9 cellular contexts compared by ENCODE assay signal in the genomic region with DNA sequence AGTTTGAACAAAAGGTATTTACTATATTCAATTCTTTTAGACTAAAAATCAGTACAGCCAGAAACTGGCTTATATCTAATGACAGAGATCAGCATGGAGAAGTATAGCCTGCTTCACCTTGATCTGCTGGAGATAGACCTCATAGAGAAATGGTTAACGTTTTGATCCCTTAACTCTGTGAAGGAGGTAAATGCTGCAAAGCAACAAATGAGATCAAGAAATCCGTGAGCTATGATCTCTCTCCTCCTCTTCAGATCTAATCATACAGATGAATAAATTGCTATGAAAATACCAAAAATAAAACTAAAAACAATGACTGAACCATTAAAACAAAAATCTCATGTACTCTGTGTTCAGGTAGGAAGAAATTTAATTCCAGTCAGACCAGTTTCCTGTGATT. TPM values are rescaled to one million over a fixed set of nuclear protein-coding genes. Genes with fewer than 3 reads are reported as not detected.
A peak's percentile ranks its signal among the peaks of the same experiment; 100 is the strongest.
DNase-seq lines count a peak whose midpoint lies in the region; TF ChIP-seq lines count a peak whose summit lies in the region.
"Had no signal": no experiment of that assay in that cellular context is flagged by ENCODE, and none has a peak within 500 bp of the region (broad histone marks: within the 10 kb centered on the region; RNA-seq: fewer than 3 reads in every experiment).

No MANE protein-coding gene starts in this region.

- H3K4me2 ChIP-seq in mesenchymal stem cell (ENCODE audit: low read length, poor library complexity, severe bottlenecking) = no peak overlapping the region

- no peak overlapping the region for H2BK12ac ChIP-seq in mesenchymal stem cell (ENCODE audit: low read length in 2 of 2)

- no peaks in the 10 kb centered on the region for H3K36me3 Mint-ChIP-seq in activated naive CD8-positive, alpha-beta T cell treated with anti-CD3 and anti-CD28 coated beads for 36 hours

- no peak overlapping the region for H2BK15ac ChIP-seq in mesenchymal stem cell (ENCODE audit: low read depth, poor library complexity, severe bottlenecking)

- H3K14ac ChIP-seq in mesenchymal stem cell (ENCODE audit: low read length in 2 of 2) = no peak overlapping the region

- CTCF ChIA-PET in HEK293 (lab: Yijun Ruan, JAX) = no interaction called here

- H2BK5ac ChIP-seq in mesenchymal stem cell (ENCODE audit: low read depth, low read length, poor library complexity, severe bottlenecking) = no peak overlapping the region

- no peak for TF ChIP-seq POLR2A in adrenal gland (IDR thresholded peaks at IDR 0.05)

- H3K9me3 Mint-ChIP-seq in activated naive CD8-positive, alpha-beta T cell treated with anti-CD3 and anti-CD28 coated beads for 36 hours = no peaks in the 10 kb centered on the region

- H3K27me3 ChIP-seq in BE2C (no peaks in the 10 kb centered on the region), mesenchymal stem cell (ENCODE audit: control insufficient read depth in 1 of 2, insufficient read depth in 1 of 2, low read length in 2 of 2) (no peaks in the 10 kb centered on the region), adrenal gland (peaks cover 5% of the 10 kb centered on the region)

- TF ChIP-seq CTCF in BE2C (IDR thresholded peaks at IDR 0.05; ENCODE audit: low read depth, low read length) = no peak
- no peak for TF ChIP-seq CTCF in HEK293 (tag by site-specific recombination; IDR thresholded peaks at IDR 0.05)
- no peak for TF ChIP-seq CTCF in adrenal gland (IDR thresholded peaks at IDR 0.05)

- H3K4me3 ChIP-seq in BE2C (ENCODE audit: low read depth, low read length) (peak overlapping the region; percentile 49), HEK293 (ENCODE audit: low read depth, low read length) (peak overlapping the region; percentile 30), mesenchymal stem cell (ENCODE audit: insufficient read depth in 1 of 2, low read depth in 1 of 2, low read length in 2 of 2) (peak overlapping the region in 1 of 2 experiments; percentile 80), adrenal gland (peak overlapping the region in 1 of 4 donors; percentile 46)

- H3K9ac ChIP-seq in mesenchymal stem cell (ENCODE audit: low read length) = peak overlapping the region; percentile 89

- H3K79me1 ChIP-seq in mesenchymal stem cell (replicated peaks; ENCODE audit: low read length, poor library complexity, severe bottlenecking) = no peaks in the 10 kb centered on the region

- H3K4me1 ChIP-seq in BE2C (no peaks in the 10 kb centered on the region), HEK293 (ENCODE audit: control insufficient read depth, insufficient read depth, low read length) (no peaks in the 10 kb centered on the region), mesenchymal stem cell (ENCODE audit: control insufficient read depth, insufficient read depth, low read depth, low read length) (no peaks in the 10 kb centered on the region), adrenal gland (replicated peaks in 1 of 2) (peaks cover 0 to 5% of the 10 kb centered on the region in 2 donors)

- H2BK120ac ChIP-seq in mesenchymal stem cell (ENCODE audit: low read depth, low read length) = no peak overlapping the region

- H2AK5ac ChIP-seq in mesenchymal stem cell (ENCODE audit: low read length, severe bottlenecking) = no peak overlapping the region

- H3K36me3 ChIP-seq in BE2C (no peaks in the 10 kb centered on the region), HEK293 (ENCODE audit: control insufficient read depth in 2 of 2, insufficient read depth in 1 of 2, low read length in 2 of 2) (no peaks in the 10 kb centered on the region), mesenchymal stem cell (ENCODE audit: control insufficient read depth in 1 of 2, insufficient read depth in 2 of 2, low read depth in 1 of 2, low read length in 2 of 2) (no peaks in the 10 kb centered on the region), adrenal gland (replicated peaks in 1 of 2) (no peaks in the 10 kb centered on the region)

- peaks cover 8% of the 10 kb centered on the region for H3K4me1 Mint-ChIP-seq in activated naive CD8-positive, alpha-beta T cell treated with anti-CD3 and anti-CD28 coated beads for 36 hours

- no peak overlapping the region for H3K4ac ChIP-seq in mesenchymal stem cell (ENCODE audit: low read depth in 1 of 2, low read length in 2 of 2)

- WGBS in mesenchymal stem cell = 83% methylated on average over 1 of the region's 2 CpGs
- 21 to 46% (median 35%) methylated on average over 2 of the region's 2 CpGs for WGBS in adrenal gland, 4 donors

- intact Hi-C loops in adrenal gland (cut with DNase I) = no loop called here

- no peak overlapping the region for H4K91ac ChIP-seq in mesenchymal stem cell (ENCODE audit: low read length)

- H4K8ac ChIP-seq in mesenchymal stem cell (ENCODE audit: low read length) = no peak overlapping the region

- H3K27ac ChIP-seq in HEK293 (ENCODE audit: extremely low read depth, low read depth, low read length) (no peak overlapping the region), mesenchymal stem cell (ENCODE audit: low read length, poor library complexity, severe bottlenecking) (no peak overlapping the region), adrenal gland (no peak overlapping the region)

- peak overlapping the region; percentile 10 for H3K4me3 Mint-ChIP-seq in activated naive CD8-positive, alpha-beta T cell treated with anti-CD3 and anti-CD28 coated beads for 36 hours

- no peak overlapping the region for H3K27ac Mint-ChIP-seq in activated naive CD8-positive, alpha-beta T cell treated with anti-CD3 and anti-CD28 coated beads for 36 hours

- POLR2A ChIA-PET in HEK293 (lab: Yijun Ruan, JAX) = no interaction called here

- H3K27me3 Mint-ChIP-seq in activated naive CD8-positive, alpha-beta T cell treated with anti-CD3 and anti-CD28 coated beads for 36 hours = peaks cover 6% of the 10 kb centered on the region

- H3K9me3 ChIP-seq in BE2C (no peaks in the 10 kb centered on the region), HEK293 (ENCODE audit: control insufficient read depth, insufficient read depth, low read depth, low read length) (no peaks in the 10 kb centered on the region), mesenchymal stem cell (ENCODE audit: control insufficient read depth, low read length) (no peaks in the 10 kb centered on the region), adrenal gland (replicated peaks in 1 of 3) (no peaks in the 10 kb centered on the region)

- no peak overlapping the region for H3K18ac ChIP-seq in mesenchymal stem cell (ENCODE audit: low read depth in 1 of 2, low read length in 2 of 2)

- H2AFZ ChIP-seq in mesenchymal stem cell (ENCODE audit: low read depth, low read length) = no peak overlapping the region

- no peak for DNase-seq in BE2C
- no peak for DNase-seq in activated naive CD8-positive, alpha-beta T cell treated with anti-CD3 and anti-CD28 coated beads for 36 hours
- no peak for DNase-seq in mesenchymal stem cell
- DNase-seq in AG08395 (ENCODE audit: low spot score) = no peak
- no peak for DNase-seq in globus pallidus (ENCODE audit: low spot score)
- DNase-seq in adrenal gland = no peak
- no peak for DNase-seq in NCI-H82 treated with DMSO at 0.1 percent for 48 hours (lab: John Stamatoyannopoulos, UW; ENCODE audit: unreplicated experiment)
- DNase-seq: activated gamma-delta T cell treated with Interleukin-2 at 50 U/mL for 16 hours had no signal

- no peak overlapping the region for H3K23ac ChIP-seq in mesenchymal stem cell (ENCODE audit: low read length in 2 of 2)

TF ChIP-seq in HEK293, 187 proteins besides CTCF, POLR2A, EP300 and RAD21:
- TF ChIP-seq ZNF670 (tag by site-specific recombination; IDR thresholded peaks at IDR 0.05; ENCODE audit: low read depth) (no peak), YY2 (tag by site-specific recombination; IDR thresholded peaks at IDR 0.05) (no peak), ZNF239 (tag by site-specific recombination; IDR thresholded peaks at IDR 0.05) (no peak), SALL2 (tag by site-specific recombination; IDR thresholded peaks at IDR 0.05; ENCODE audit: borderline replicate concordance) (no peak), BCL11B (tag by site-specific recombination; IDR thresholded peaks at IDR 0.05; ENCODE audit: low read depth) (no peak), ZSCAN18 (tag by site-specific recombination; IDR thresholded peaks at IDR 0.05) (no peak)
TF ChIP-seq in HEK293: peak in this region for 0.

RNA-seq across cellular contexts. Expression of gene KLHL14, which starts 42.8 kb away (rescaled TPM):
- polyA plus RNA-seq in BE2C (2012; ENCODE audit: insufficient read depth, insufficient read length, low read depth) = not detected
- total RNA-seq in activated naive CD8-positive, alpha-beta T cell treated with anti-CD3 and anti-CD28 coated beads for 36 hours = under 1 TPM; 0.19 to 0.20 TPM
- polyA plus RNA-seq in mesenchymal stem cell (2013, experiment 1 of 2) = 18.0 TPM
- polyA plus RNA-seq in mesenchymal stem cell (2013, experiment 2 of 2) = 17.8 TPM
- total RNA-seq in adrenal gland = 1 to 10 TPM in 1 of 8 donors, under 1 TPM in 5, not detected in 2; 0.11 to 4.5 (median 0.31) TPM
- under 1 TPM in 2 of 3 donors, not detected in 1; 0.10 to 0.40 TPM for polyA plus RNA-seq in adrenal gland
